Comparison of ENCODE assay signal across 8 cellular contexts in the genomic region with DNA sequence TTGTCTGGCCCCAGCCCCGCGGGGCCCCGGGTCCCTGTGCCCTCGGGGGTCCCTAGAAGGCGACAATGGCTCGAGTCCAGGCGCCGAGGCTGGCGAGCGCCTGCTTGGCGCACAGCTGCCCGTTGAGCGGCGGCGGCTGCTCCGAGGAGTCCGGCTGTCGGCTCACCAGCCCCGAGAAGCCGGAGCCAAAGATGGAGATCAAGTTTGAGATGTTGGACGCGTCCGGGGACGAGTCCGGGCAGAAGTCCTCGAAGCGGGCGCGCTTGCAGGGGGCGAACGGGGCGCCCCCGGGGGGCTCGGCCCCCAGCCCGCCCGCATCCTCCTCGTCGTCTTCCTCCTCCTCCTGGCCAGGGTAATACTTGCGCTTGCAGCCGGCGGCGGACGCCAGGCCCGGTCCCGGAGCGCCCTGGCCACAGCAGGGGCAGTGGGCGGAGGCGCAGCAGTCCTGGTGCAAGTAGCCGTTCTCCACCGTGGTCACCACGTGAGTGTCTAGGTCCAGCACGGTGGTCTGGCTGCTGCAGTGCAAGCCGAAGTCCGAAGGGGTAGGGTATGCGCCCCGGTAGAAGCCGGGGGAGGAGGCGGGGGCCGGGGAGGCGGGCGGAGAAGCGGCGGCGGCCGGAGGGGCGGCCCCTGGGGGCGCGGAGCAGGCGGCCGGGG. TPM values are rescaled to one million over a fixed set of nuclear protein-coding genes. Genes with fewer than 3 reads are reported as not detected.
DNase-seq lines count a peak whose midpoint lies in the region; ATAC-seq and TF ChIP-seq lines count a peak whose summit lies in the region.

No MANE protein-coding gene starts in this region.

- CTCF ChIA-PET in MCF 10A (lab: Yijun Ruan, JAX) = interaction anchor here (0.6 to 7.5 kb wide), 9 partner anchors 34 to 612 kb away, joined by 3 to 50 read pairs (median 5); no protein-coding TSS in a partner anchor

- H3K27ac Mint-ChIP-seq in MCF 10A (ENCODE audit: low read depth, unreplicated experiment) = peak overlapping the region; percentile 46

- no peaks in the 10 kb centered on the region for H3K27me3 ChIP-seq in stomach

- DNase-seq in NOMO-1 (lab: John Stamatoyannopoulos, UW; ENCODE audit: unreplicated experiment in 2 of 2) (peak; percentile 7 to 26), NOMO-1 treated with dmso at 0.1 percent for 144 hours (lab: John Stamatoyannopoulos, UW; ENCODE audit: unreplicated experiment) (no peak), NCI-H748 treated with DMSO at 0.1 percent for 48 hours (lab: John Stamatoyannopoulos, UW) (peak; percentile 11), MCF 10A (ENCODE audit: unreplicated experiment) (peak; percentile 27), left kidney (ENCODE audit: low read depth, low spot score) (peak; percentile 81), stomach (no peak), germinal center (ENCODE audit: low spot score) (no peak)

- peak overlapping the region; percentile 61 to 99 (median 86) for H3K4me3 ChIP-seq in stomach

- no peaks in the 10 kb centered on the region for H3K9me3 Mint-ChIP-seq in MCF 10A (ENCODE audit: unreplicated experiment)

- no TSS peak for BruUV-seq in MCF 10A (replicated peaks; lab: Mats Ljungman, UMichigan)

- no peak for ATAC-seq in HG02610 (IDR thresholded peaks at IDR 0.05; ENCODE audit: unreplicated experiment)

- TF ChIP-seq CTCF in MCF 10A (IDR thresholded peaks at IDR 0.05; ENCODE audit: unreplicated experiment) = no peak
- TF ChIP-seq CTCF in stomach (IDR thresholded peaks at IDR 0.05) = no peak

- TF ChIP-seq EP300 in stomach (IDR thresholded peaks at IDR 0.05) = no peak

- no peaks in the 10 kb centered on the region for H3K27me3 Mint-ChIP-seq in MCF 10A (ENCODE audit: insufficient read depth, unreplicated experiment)

- H3K4me3 Mint-ChIP-seq in MCF 10A (ENCODE audit: unreplicated experiment) = peak overlapping the region; percentile 82

- no peaks in the 10 kb centered on the region for H3K4me1 Mint-ChIP-seq in MCF 10A (ENCODE audit: insufficient read depth, unreplicated experiment)

- TF ChIP-seq POLR2A in stomach (IDR thresholded peaks at IDR 0.05) = no peak

- WGBS in stomach, 5 donors = 0 to 2% (median 0%) methylated on average over 18 to 70 of the region's 70 CpGs

- H3K27ac ChIP-seq in stomach = peak overlapping the region; percentile 92 to 100 (median 98)

- POLR2A ChIA-PET in MCF 10A (lab: Yijun Ruan, JAX) = interaction anchor here (0.6 to 9.2 kb wide), 25 partner anchors 9 to 574 kb away, joined by 3 to 206 read pairs (median 6); partner anchors contain the start of genes C9orf50 and NTMT1

- H3K36me3 ChIP-seq in stomach = no peaks in the 10 kb centered on the region

- H3K9me3 ChIP-seq in stomach = no peaks in the 10 kb centered on the region

- peaks cover 6% of the 10 kb centered on the region for H3K36me3 Mint-ChIP-seq in MCF 10A (ENCODE audit: insufficient read depth, unreplicated experiment)

- peaks cover 36 to 57% (median 52%) of the 10 kb centered on the region in 4 donors for H3K4me1 ChIP-seq in stomach

- intact Hi-C loops in MCF 10A (cut with micrococcal nuclease) (loop anchor here (2.0 to 5.0 kb wide), 2 partner anchors 66 to 235 kb away; partner anchors contain the start of genes CRAT and PTPA), stomach (cut with DNase I; ENCODE audit: low total_unique reads) (no loop called here)

RNA-seq across cellular contexts. Expression of gene IER5L, which starts 1.1 kb away (rescaled TPM):
- total RNA-seq in MCF 10A (2022) = 11.9 and 13.4 TPM in 2 replicates
- total RNA-seq in stomach = 10 to 100 TPM in 1 of 5 donors, 1 to 10 TPM in 4; 2.6 to 30.4 (median 4.5) TPM
- polyA plus RNA-seq in stomach = 10 to 100 TPM in 2 of 3 donors, 1 to 10 TPM in 1; 7.2 to 25.1 (median 17.0) TPM

Comparison
In these comparisons a context has a peak if more than half of its experiments do, and no peak if none do; other contexts are left out.
1. DNase-seq: peak in NOMO-1 (2 of 2), NCI-H748 treated with DMSO at 0.1 percent for 48 hours (single experiment), MCF 10A (single experiment) and left kidney (single experiment); none in NOMO-1 treated with dmso at 0.1 percent for 144 hours (single experiment), stomach (single experiment) and germinal center (single experiment).